Comparison of ENCODE assay signal across 23 cellular contexts in the genomic region with DNA sequence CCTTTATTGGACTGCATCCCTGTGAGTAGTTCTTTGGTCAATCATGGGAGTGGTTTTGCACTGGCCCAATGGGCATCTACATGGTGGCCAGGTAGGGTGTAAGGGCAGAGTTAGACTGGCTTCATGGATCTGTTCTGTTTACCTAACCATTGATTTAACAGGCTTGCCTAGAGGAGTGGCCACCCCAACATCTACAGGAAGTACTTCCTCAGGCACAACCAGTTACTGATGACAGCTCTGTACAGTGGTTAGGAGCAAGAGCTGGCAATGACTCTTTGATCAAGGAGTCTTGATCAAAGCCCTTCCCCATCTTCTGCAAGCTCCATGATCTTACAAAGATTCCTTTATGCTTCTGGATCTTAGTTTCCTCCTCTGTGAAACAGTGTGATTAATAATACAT.
"Had no signal": no experiment of that assay in that cellular context is flagged by ENCODE, and none has a peak within 500 bp of the region (broad histone marks: within the 10 kb centered on the region; RNA-seq: fewer than 3 reads in every experiment).

No MANE protein-coding gene starts in this region.

- H3K36me3 Mint-ChIP-seq: activated naive CD4-positive, alpha-beta T cell treated with anti-CD3 and anti-CD28 coated beads, Interleukin-2, amount 10 ng/mL, durations not matched to agents 7 days and 5 days had no signal

- ATAC-seq: activated T-cell treated with anti-CD3 and anti-CD28 coated beads, Interleukin-2, amount 50 U/mL, for 72 hours; PC-3; T-helper 17 cell had no signal

- DNase-seq: activated CD4-positive, alpha-beta memory T cell treated with anti-CD3 and anti-CD28 coated beads for 36 hours; activated CD4-positive, alpha-beta T cell treated with anti-CD3 and anti-CD28 coated beads, Interleukin-2, amount 10 ng/mL, durations not matched to agents 7 days and 5 days; activated CD4-positive, CD25-positive, alpha-beta regulatory T cell; activated CD8-positive, alpha-beta memory T cell treated with anti-CD3 and anti-CD28 coated beads, Interleukin-2, amount 50 U/mL, for 4 hours; activated gamma-delta T cell treated with Interleukin-2 at 50 U/mL for 16 hours; activated naive CD4-positive, alpha-beta T cell treated with anti-CD3 and anti-CD28 coated beads, Interleukin-2, amount 10 ng/mL, durations not matched to agents 7 days and 5 days; activated T-cell treated with anti-CD3 and anti-CD28 coated beads, Interleukin-2, amount 50 U/mL, for 72 hours; aorta; central memory CD4-positive, alpha-beta T cell; KG1; NCI-H1092 treated with DMSO at 0.1 percent for 48 hours; NCI-H1417 treated with DMSO at 0.1 percent for 48 hours; NCI-H2029; NCI-H2107; NCI-H226; NCI-H526; NCI-H774; NK-92 treated with Interleukin-12 subunit alpha and Interleukin-12 subunit beta, amount 100 ng/mL, for 24 hours; PC-3; SIG-M5; T-helper 17 cell; T-helper 9 cell had no signal

- H3K4me3 Mint-ChIP-seq: activated CD4-positive, alpha-beta memory T cell treated with anti-CD3 and anti-CD28 coated beads for 36 hours; activated CD4-positive, alpha-beta T cell treated with anti-CD3 and anti-CD28 coated beads, Interleukin-2, amount 10 ng/mL, durations not matched to agents 7 days and 5 days; activated naive CD4-positive, alpha-beta T cell treated with anti-CD3 and anti-CD28 coated beads, Interleukin-2, amount 10 ng/mL, durations not matched to agents 7 days and 5 days; activated T-cell treated with anti-CD3 and anti-CD28 coated beads, Interleukin-2, amount 50 U/mL, for 72 hours; T-helper 17 cell had no signal

- H3K27ac Mint-ChIP-seq: activated CD4-positive, alpha-beta memory T cell treated with anti-CD3 and anti-CD28 coated beads for 36 hours; activated CD4-positive, alpha-beta T cell treated with anti-CD3 and anti-CD28 coated beads, Interleukin-2, amount 10 ng/mL, durations not matched to agents 7 days and 5 days; activated naive CD4-positive, alpha-beta T cell treated with anti-CD3 and anti-CD28 coated beads, Interleukin-2, amount 10 ng/mL, durations not matched to agents 7 days and 5 days; activated T-cell treated with anti-CD3 and anti-CD28 coated beads, Interleukin-2, amount 50 U/mL, for 72 hours; activated T-helper 2 cell treated with anti-CD3 and anti-CD28 coated beads, Interferon-gamma antibody, Interleukin-2, Interleukin-4, amounts not matched to agents 10 μg/mL and 5 μg/mL and 100 μg/mL, durations not matched to agents 14 hours and 24 hours and 36 hours; T-helper 17 cell had no signal
